1 cellular context compared by ENCODE assay signal in the genomic region with DNA sequence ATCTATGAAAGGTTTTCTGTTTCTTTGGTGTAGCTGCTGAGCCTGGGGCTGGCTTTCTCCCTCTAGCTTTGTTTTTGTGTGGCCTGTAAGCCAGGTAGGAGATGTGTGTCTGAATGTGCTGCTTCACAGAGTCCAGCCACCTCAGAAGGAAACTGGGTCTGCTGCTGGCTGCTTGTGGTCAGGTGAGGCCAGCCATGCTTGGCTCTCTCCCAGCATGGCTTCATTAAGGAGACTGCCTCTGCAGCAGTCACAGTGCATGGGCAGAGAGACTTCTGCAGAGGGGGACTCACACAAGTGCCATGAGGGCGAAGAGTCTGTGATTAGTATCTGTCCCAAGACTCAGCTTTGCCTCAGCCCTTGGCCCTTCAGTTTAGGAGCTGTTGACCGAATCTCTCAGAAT.
TF ChIP-seq lines count a peak whose summit lies in the region.

No MANE protein-coding gene starts in this region.

TF ChIP-seq in WTC11, 78 proteins besides CTCF, POLR2A, EP300 and RAD21 (continued from another document):
- no peak for TF ChIP-seq ZNF317 (CRISPR knock-in tag; IDR thresholded peaks at IDR 0.05; ENCODE audit: borderline replicate concordance, low read depth)
- TF ChIP-seq, protein P1, sequence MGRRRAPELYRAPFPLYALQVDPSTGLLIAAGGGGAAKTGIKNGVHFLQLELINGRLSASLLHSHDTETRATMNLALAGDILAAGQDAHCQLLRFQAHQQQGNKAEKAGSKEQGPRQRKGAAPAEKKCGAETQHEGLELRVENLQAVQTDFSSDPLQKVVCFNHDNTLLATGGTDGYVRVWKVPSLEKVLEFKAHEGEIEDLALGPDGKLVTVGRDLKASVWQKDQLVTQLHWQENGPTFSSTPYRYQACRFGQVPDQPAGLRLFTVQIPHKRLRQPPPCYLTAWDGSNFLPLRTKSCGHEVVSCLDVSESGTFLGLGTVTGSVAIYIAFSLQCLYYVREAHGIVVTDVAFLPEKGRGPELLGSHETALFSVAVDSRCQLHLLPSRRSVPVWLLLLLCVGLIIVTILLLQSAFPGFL (CRISPR knock-in tag; IDR thresholded peaks at IDR 0.05; ENCODE audit: borderline replicate concordance) = no peak
TF ChIP-seq in WTC11: peak in this region for 0.
